In genomic region chr1:72489801-72490200, GRCh38 we compare ENCODE assay signal across 28 cellular contexts.
"Had no signal": no experiment of that assay in that cellular context is flagged by ENCODE, and none has a peak within 500 bp of the region (broad histone marks: within the 10 kb centered on the region; RNA-seq: fewer than 3 reads in every experiment).

No MANE protein-coding gene starts in this region.

- H3K27ac ChIP-seq: body of pancreas, brain microvascular endothelial cell, breast epithelium, VCaP had no signal

- DNase-seq: activated B cell treated with CpG ODN at 0.5 μM for 24 hours; activated CD4-positive, alpha-beta memory T cell treated with anti-CD3 and anti-CD28 coated beads for 36 hours; activated CD4-positive, alpha-beta T cell treated with anti-CD3 and anti-CD28 coated beads for 4 hours; activated CD4-positive, alpha-beta T cell treated with anti-CD3 and anti-CD28 coated beads, Interleukin-2, amount 10 ng/mL, durations not matched to agents 24 days and 14 days; activated CD4-positive, alpha-beta T cell treated with anti-CD3 and anti-CD28 coated beads, Interleukin-2, amount 50 U/mL, for 1 hour; activated CD4-positive, alpha-beta T cell treated with anti-CD3 and anti-CD28 coated beads, Interleukin-2, amount 50 U/mL, for 4 hours; activated CD4-positive, CD25-positive, alpha-beta regulatory T cell treated with anti-CD3 and anti-CD28 coated beads, Interleukin-2, amount 50 U/mL, for 72 hours; activated CD8-positive, alpha-beta memory T cell treated with anti-CD3 and anti-CD28 coated beads for 24 hours; activated CD8-positive, alpha-beta memory T cell treated with anti-CD3 and anti-CD28 coated beads, Interleukin-2, amount 10 ng/mL, durations not matched to agents 7 days and 5 days; activated CD8-positive, alpha-beta memory T cell treated with anti-CD3 and anti-CD28 coated beads, Interleukin-2, amount 50 U/mL, for 48 hours; activated CD8-positive, alpha-beta T cell treated with anti-CD3 and anti-CD28 coated beads for 36 hours; activated effector memory CD4-positive, alpha-beta T cell treated with Interleukin-2 at 50 U/mL for 16 hours; activated gamma-delta T cell; activated naive CD4-positive, alpha-beta T cell treated with anti-CD3 and anti-CD28 coated beads, Interleukin-2, amount 10 ng/mL, durations not matched to agents 7 days and 5 days; activated naive CD4-positive, alpha-beta T cell treated with Interleukin-2 at 50 U/mL for 16 hours; activated naive CD8-positive, alpha-beta T cell treated with anti-CD3 and anti-CD28 coated beads, Interleukin-2, amount 10 ng/mL, durations not matched to agents 7 days and 5 days; activated naive CD8-positive, alpha-beta T cell treated with anti-CD3 and anti-CD28 coated beads, Interleukin-2, amount 50 U/mL, for 24 hours; activated T-cell treated with anti-CD3 and anti-CD28 coated beads, Interleukin-2, amount 50 U/mL, for 24 hours; activated T-cell treated with anti-CD3 and anti-CD28 coated beads, Interleukin-2, amount 50 U/mL, for 48 hours; amniotic stem cell; aorta; body of pancreas; brain microvascular endothelial cell; central memory CD4-positive, alpha-beta T cell; T-helper 2 cell; T-helper 9 cell had no signal

- H3K4me1 ChIP-seq: body of pancreas, breast epithelium had no signal

- H3K9me3 ChIP-seq: body of pancreas, breast epithelium had no signal

- H3K4me3 ChIP-seq: body of pancreas, breast epithelium had no signal

- H3K36me3 ChIP-seq: brain microvascular endothelial cell, breast epithelium had no signal

- H3K27me3 ChIP-seq: body of pancreas, brain microvascular endothelial cell, breast epithelium had no signal
